Comparison of ENCODE assay signal across 17 cellular contexts in genomic region chr22:50704510-50705218, GRCh38. TPM values are rescaled to one million over a fixed set of nuclear protein-coding genes. Genes with fewer than 3 reads are reported as not detected.
DNase-seq lines count a peak whose midpoint lies in the region; ATAC-seq, FAIRE-seq and TF ChIP-seq lines count a peak whose summit lies in the region.
"Had no signal": no experiment of that assay in that cellular context is flagged by ENCODE, and none has a peak within 500 bp of the region (broad histone marks: within the 10 kb centered on the region; RNA-seq: fewer than 3 reads in every experiment).

No MANE protein-coding gene starts in this region.

- in situ Hi-C loops in astrocyte of the cerebellum (cut with HindIII; ENCODE audit: low sequenced_read_pairs), result no loop called here

- H3K79me1 ChIP-seq in neuronal stem cell (ENCODE audit: low read depth, low read length), result peaks cover 7% of the 10 kb centered on the region

- peak overlapping the region; percentile 70 for H3K4me2 ChIP-seq in neuronal stem cell (ENCODE audit: insufficient read depth, low read length, poor library complexity, severe bottlenecking)

- H2BK12ac ChIP-seq in neuronal stem cell (ENCODE audit: low read length), result peak overlapping the region; percentile 14

- H3K23ac ChIP-seq in neuronal stem cell (ENCODE audit: low read depth, low read length, poor library complexity), result peak overlapping the region; percentile 25

- H3K14ac ChIP-seq in neuronal stem cell (ENCODE audit: low read length), result no peak overlapping the region

- no peak overlapping the region for H3K4ac ChIP-seq in neuronal stem cell (ENCODE audit: low read length)

- peak overlapping the region; percentile 53 for H4K91ac ChIP-seq in neuronal stem cell (ENCODE audit: low read depth, low read length, poor library complexity)

- H3K9ac ChIP-seq in neuronal stem cell (ENCODE audit: low read depth, low read length, poor library complexity), result peak overlapping the region; percentile 72

- peak overlapping the region; percentile 83 for H2BK5ac ChIP-seq in neuronal stem cell (ENCODE audit: low read length)

- H2AK5ac ChIP-seq in neuronal stem cell (ENCODE audit: low read depth, low read length), result peak overlapping the region; percentile 85

- no peak for FAIRE-seq in H54 (lab: Jason Lieb, UNC)
- FAIRE-seq: urothelium cell line had no signal

- intact Hi-C loops in heart left ventricle (cut with DNase I), result loop anchor here in 2 of 10 donors (5.0 kb wide), 1 partner anchor 77 kb away; the partner anchor contains the start of gene ARSA (in 2 of the 2)

- H2AFZ ChIP-seq in neuronal stem cell (ENCODE audit: low read length), result no peak overlapping the region

- 76 to 88% (median 83%) methylated on average over 19 to 37 of the region's 37 CpGs for WGBS in heart left ventricle, 4 donors
- no CpG with 5 or more reads among the region's 37 CpGs for WGBS in neuronal stem cell (ENCODE audit: extremely low coverage in 2 of 2, insufficient read length in 2 of 2, insufficient replicate concordance in 1 of 2), 2 donors

- H4K8ac ChIP-seq in neuronal stem cell (ENCODE audit: low read depth, low read length), result no peak overlapping the region

- ATAC-seq in heart left ventricle, result peak in 1 of 4 donors; percentile 4
- no peak for ATAC-seq in GM19023 (IDR thresholded peaks at IDR 0.05; ENCODE audit: unreplicated experiment)
- ATAC-seq: naive thymus-derived CD8-positive, alpha-beta T cell; stimulated activated naive CD8-positive, alpha-beta T cell treated with anti-CD3 and anti-CD28 coated beads, Interleukin-15, amount 100 ng/mL, for 72 hours; T-cell had no signal

- TF ChIP-seq POLR2A in heart left ventricle (IDR thresholded peaks at IDR 0.05) (no peak), H54 (IDR thresholded peaks at IDR 0.05; ENCODE audit: low read depth, low read length) (no peak)

- peak overlapping the region; percentile 62 for H2BK15ac ChIP-seq in neuronal stem cell (ENCODE audit: low read length)

- H3K4me1 ChIP-seq in BE2C (peaks cover 12% of the 10 kb centered on the region), heart left ventricle (peaks cover 0 to 34% (median 14%) of the 10 kb centered on the region in 12 donors), neuronal stem cell (ENCODE audit: control insufficient read depth in 2 of 2, insufficient read depth in 1 of 2, low read depth in 1 of 2, low read length in 2 of 2) (peaks cover 14 to 20% of the 10 kb centered on the region in 2 donors)

- H3K9me3 ChIP-seq in BE2C, result no peaks in the 10 kb centered on the region
- no peaks in the 10 kb centered on the region for H3K9me3 ChIP-seq in heart left ventricle
- H3K9me3 ChIP-seq in neuronal stem cell (replicated peaks in 1 of 2; ENCODE audit: control insufficient read depth in 2 of 2, insufficient read depth in 1 of 2, low read depth in 1 of 2, low read length in 2 of 2), result no peaks in the 10 kb centered on the region

- H3K36me3 ChIP-seq in BE2C (no peaks in the 10 kb centered on the region), heart left ventricle (peaks cover 0 to 64% (median 35%) of the 10 kb centered on the region in 9 donors), neuronal stem cell (replicated peaks in 1 of 2; ENCODE audit: control insufficient read depth in 2 of 2, insufficient read depth in 2 of 2, low read length in 2 of 2) (peaks cover 9 to 77% of the 10 kb centered on the region in 2 donors)

- peak overlapping the region; percentile 16 for H2BK120ac ChIP-seq in neuronal stem cell (ENCODE audit: low read depth, low read length)

- H3K4me3 ChIP-seq in BE2C (ENCODE audit: low read depth, low read length), result peak overlapping the region; percentile 33
- H3K4me3 ChIP-seq in astrocyte of the cerebellum (ENCODE audit: low read depth, low read length), result peak overlapping the region; percentile 31
- no peak overlapping the region for H3K4me3 ChIP-seq in heart left ventricle
- H3K4me3 ChIP-seq in neuronal stem cell (ENCODE audit: low read length in 2 of 2), result peak overlapping the region in 1 of 2 donors; percentile 22

- DNase-seq in BE2C (peak; percentile 8), astrocyte of the cerebellum (ENCODE audit: low read depth) (no peak), heart left ventricle (peak in 3 of 5 donors; percentile 19 to 65 (median 23)), neuronal stem cell (ENCODE audit: low spot score) (no peak), midbrain (lab: John Stamatoyannopoulos, UW) (no peak), DMS153 treated with DMSO at 0.1 percent for 48 hours (lab: John Stamatoyannopoulos, UW; ENCODE audit: unreplicated experiment) (no peak), H54 (ENCODE audit: insufficient read length, low spot score) (no peak)
- DNase-seq: activated CD4-positive, alpha-beta T cell treated with anti-CD3 and anti-CD28 coated beads, Interleukin-2, amount 10 ng/mL, durations not matched to agents 7 days and 5 days; CD4-positive, alpha-beta T cell; erythroblast; stimulated activated CD4-positive, alpha-beta T cell treated with anti-CD3 and anti-CD28 coated beads, Interleukin-2, amount 100 ng/mL, for 24 hours; stimulated activated naive CD8-positive, alpha-beta T cell treated with anti-CD3 and anti-CD28 coated beads, Interleukin-15, amount 100 ng/mL, for 72 hours; T-cell had no signal

- no peak for TF ChIP-seq CTCF in BE2C (IDR thresholded peaks at IDR 0.05; ENCODE audit: low read depth, low read length)
- no peak for TF ChIP-seq CTCF in astrocyte of the cerebellum (IDR thresholded peaks at IDR 0.05; ENCODE audit: low read depth, low read length, missing control alignments)
- no peak for TF ChIP-seq CTCF in heart left ventricle (IDR thresholded peaks at IDR 0.05)

- H3K27me3 ChIP-seq in BE2C (no peaks in the 10 kb centered on the region), heart left ventricle (no peaks in the 10 kb centered on the region), neuronal stem cell (ENCODE audit: control insufficient read depth in 3 of 3, insufficient read depth in 3 of 3, low read depth in 1 of 3, low read length in 3 of 3) (no peaks in the 10 kb centered on the region)

- H3K27ac ChIP-seq in heart left ventricle (peak overlapping the region in 1 of 12 donors; percentile 15), neuronal stem cell (replicated peaks; ENCODE audit: low read length) (peak overlapping the region; percentile 66)
- H3K27ac ChIP-seq: RWPE1 had no signal

- peak overlapping the region; percentile 92 for H3K18ac ChIP-seq in neuronal stem cell (ENCODE audit: low read length)

RNA-seq across cellular contexts. Expression of gene SHANK3, which starts 32.0 kb away (rescaled TPM):
- 3.3 TPM for polyA plus RNA-seq in BE2C (2012; ENCODE audit: insufficient read depth, insufficient read length, low read depth)
- 10 to 100 TPM; 11.3 to 36.0 (median 21.9) TPM for total RNA-seq in heart left ventricle
- polyA plus RNA-seq in heart left ventricle, result 10 to 100 TPM; 14.9 to 23.2 TPM
- polyA plus RNA-seq in neuronal stem cell (2013, experiment 1 of 2), result 9.8 TPM
- 9.9 TPM for polyA plus RNA-seq in neuronal stem cell (2013, experiment 2 of 2)
- total RNA-seq: CD4-positive, alpha-beta T cell had no signal
- polyA plus RNA-seq: naive thymus-derived CD8-positive, alpha-beta T cell had no signal

RNA-seq across cellular contexts. Expression of gene ACR, which starts 33.3 kb away (rescaled TPM):
- not detected for polyA plus RNA-seq in BE2C (2012; ENCODE audit: insufficient read depth, insufficient read length, low read depth)
- total RNA-seq in heart left ventricle, result 1 to 10 TPM in 2 of 9 donors, under 1 TPM in 5, not detected in 2; 0.35 to 1.2 (median 0.50) TPM
- polyA plus RNA-seq in heart left ventricle, result under 1 TPM; 0.12 to 0.53 TPM
- polyA plus RNA-seq in neuronal stem cell (2013, experiment 1 of 2), result 0.61 TPM
- polyA plus RNA-seq in neuronal stem cell (2013, experiment 2 of 2), result 0.48 TPM
- total RNA-seq: activated CD4-positive, alpha-beta T cell treated with anti-CD3 and anti-CD28 coated beads, Interleukin-2, amount 10 ng/mL, durations not matched to agents 7 days and 5 days; CD4-positive, alpha-beta T cell; naive thymus-derived CD8-positive, alpha-beta T cell; T-cell had no signal
- polyA plus RNA-seq: naive thymus-derived CD8-positive, alpha-beta T cell had no signal

Comparison
In these comparisons a context has a peak if more than half of its experiments do, and no peak if none do; other contexts are left out.
1. DNase-seq: peak in BE2C (single experiment) and heart left ventricle (3 of 5); none in astrocyte of the cerebellum (single experiment), neuronal stem cell (single experiment), midbrain (single experiment), DMS153 treated with DMSO at 0.1 percent for 48 hours (single experiment) and H54 (single experiment).
2. H3K4me3 ChIP-seq: peak in BE2C (single experiment) and astrocyte of the cerebellum (single experiment); none in heart left ventricle (0 of 12).